8 cellular contexts compared by ENCODE assay signal in the genomic region with DNA sequence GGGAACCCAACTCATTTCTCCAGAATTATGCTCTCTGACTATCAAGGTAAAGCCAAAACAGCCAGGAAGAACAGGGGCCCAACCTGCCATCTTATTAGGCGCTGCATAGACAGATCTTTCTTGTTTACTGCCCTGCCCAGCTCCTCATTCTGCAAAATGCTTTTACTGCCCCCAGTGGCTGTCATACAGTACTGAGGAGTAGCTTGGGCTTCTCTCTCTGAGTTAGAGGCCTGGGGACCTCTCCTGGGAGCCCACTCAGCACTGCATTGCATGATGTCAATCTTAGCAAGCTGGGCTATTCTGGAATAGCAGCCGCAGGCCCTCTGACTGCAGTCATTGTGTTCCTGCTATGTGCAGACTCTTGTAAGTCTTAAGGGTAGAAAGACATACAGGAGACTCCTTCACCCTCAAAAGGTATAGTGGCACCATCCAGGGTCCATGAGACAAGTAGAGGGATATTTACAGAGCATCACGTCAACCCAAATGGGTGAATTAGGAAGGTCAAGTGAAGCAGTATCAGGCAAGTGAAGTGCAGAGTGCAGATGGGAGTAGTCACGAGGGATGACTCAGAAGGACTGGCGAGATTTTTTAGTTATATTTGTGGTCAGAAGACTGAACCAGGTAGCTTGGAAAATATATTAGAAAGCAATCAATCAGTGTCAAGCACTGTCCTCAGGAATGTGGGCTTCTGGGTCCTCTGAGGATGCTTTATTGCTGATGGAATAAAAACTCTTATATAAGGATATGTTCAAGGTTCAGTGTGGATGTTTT.
A peak's percentile ranks its signal among the peaks of the same experiment; 100 is the strongest.
DNase-seq lines count a peak whose midpoint lies in the region; ATAC-seq, FAIRE-seq and TF ChIP-seq lines count a peak whose summit lies in the region.

No MANE protein-coding gene starts in this region.

- H3K4me1 ChIP-seq in OCI-LY7 (ENCODE audit: insufficient read depth, low read length, poor library complexity, severe bottlenecking) (no peaks in the 10 kb centered on the region), iPS DF 6.9 (ENCODE audit: control insufficient read depth, insufficient read depth, low read length) (no peaks in the 10 kb centered on the region)

- peak; percentile 29 for TF ChIP-seq CTCF in D721Med (IDR thresholded peaks at IDR 0.05; ENCODE audit: insufficient read depth, missing control alignments)
- peak; percentile 68 for TF ChIP-seq CTCF in OCI-LY7 (conservative IDR thresholded peaks at IDR 0.05; ENCODE audit: low read length)

- H4K20me1 ChIP-seq in OCI-LY7 (ENCODE audit: insufficient read depth, low read length), result no peaks in the 10 kb centered on the region

- H3K27me3 Mint-ChIP-seq in activated CD4-positive, alpha-beta T cell treated with anti-CD3 and anti-CD28 coated beads, Interleukin-2, amount 10 ng/mL, durations not matched to agents 7 days and 5 days, result peaks cover 6% of the 10 kb centered on the region

- WGBS in iPS DF 6.9 (ENCODE audit: insufficient coverage, insufficient read length), result no CpG with 5 or more reads among the region's 5 CpGs

- POLR2A ChIA-PET in OCI-LY7 (lab: Charles Lee), result no interaction called here
- POLR2A ChIA-PET in activated CD4-positive, alpha-beta T cell treated with anti-CD3 and anti-CD28 coated beads, Interleukin-2, amount 10 ng/mL, durations not matched to agents 7 days and 5 days (lab: Charles Lee), result no interaction called here

- no peaks in the 10 kb centered on the region for H3K4me1 Mint-ChIP-seq in activated CD4-positive, alpha-beta T cell treated with anti-CD3 and anti-CD28 coated beads, Interleukin-2, amount 10 ng/mL, durations not matched to agents 7 days and 5 days

- CTCF ChIA-PET in OCI-LY7 (lab: Charles Lee; ENCODE audit: unreplicated experiment), result no interaction called here
- CTCF ChIA-PET in activated CD4-positive, alpha-beta T cell treated with anti-CD3 and anti-CD28 coated beads, Interleukin-2, amount 10 ng/mL, durations not matched to agents 7 days and 5 days (lab: Charles Lee), result no interaction called here

- H3K27ac ChIP-seq in OCI-LY7 (ENCODE audit: low read depth, low read length, poor library complexity, severe bottlenecking) (no peak overlapping the region), iPS DF 6.9 (ENCODE audit: low read length) (no peak overlapping the region)

- H3K9me3 ChIP-seq in OCI-LY7 (ENCODE audit: low read length) (no peaks in the 10 kb centered on the region), iPS DF 6.9 (ENCODE audit: control insufficient read depth, insufficient read depth, low read length) (no peaks in the 10 kb centered on the region)

- no peaks in the 10 kb centered on the region for H3K9me2 ChIP-seq in OCI-LY7 (ENCODE audit: insufficient read depth, low read length)

- no peak overlapping the region for H3K4me3 ChIP-seq in H7 (ENCODE audit: insufficient read depth, low read depth, low read length)
- H3K4me3 ChIP-seq in OCI-LY7 (ENCODE audit: low read depth, low read length, poor library complexity, severe bottlenecking), result no peak overlapping the region
- H3K4me3 ChIP-seq in iPS DF 6.9 (ENCODE audit: low read length), result no peak overlapping the region

- no peak overlapping the region for H3K4me3 Mint-ChIP-seq in activated CD4-positive, alpha-beta T cell treated with anti-CD3 and anti-CD28 coated beads, Interleukin-2, amount 10 ng/mL, durations not matched to agents 7 days and 5 days

- H3K27ac Mint-ChIP-seq in activated CD4-positive, alpha-beta T cell treated with anti-CD3 and anti-CD28 coated beads, Interleukin-2, amount 10 ng/mL, durations not matched to agents 7 days and 5 days, result no peak overlapping the region

- no peak overlapping the region for H2AFZ ChIP-seq in OCI-LY7 (ENCODE audit: low read length)

- intact Hi-C loops in OCI-LY7 (cut with micrococcal nuclease; ENCODE audit: unreplicated experiment), result no loop called here
- intact Hi-C loops in left colon (cut with DNase I, micrococcal nuclease), result no loop called here

- no peaks in the 10 kb centered on the region for H3K36me3 Mint-ChIP-seq in activated CD4-positive, alpha-beta T cell treated with anti-CD3 and anti-CD28 coated beads, Interleukin-2, amount 10 ng/mL, durations not matched to agents 7 days and 5 days (ENCODE audit: low read depth)

- H3K4me2 ChIP-seq in OCI-LY7 (ENCODE audit: low read length), result no peak overlapping the region

- no peak for ATAC-seq in HG02763 (IDR thresholded peaks at IDR 0.05; ENCODE audit: unreplicated experiment)
- no peak for ATAC-seq in left colon

- no peak for FAIRE-seq in D721Med (lab: Jason Lieb, UNC)

- no TSS peak for BruUV-seq in OCI-LY7 (replicated peaks; lab: Mats Ljungman, UMichigan)

- no peaks in the 10 kb centered on the region for H3K36me3 ChIP-seq in H7 (replicated peaks; ENCODE audit: control insufficient read depth, insufficient read depth, low read length)
- no peaks in the 10 kb centered on the region for H3K36me3 ChIP-seq in OCI-LY7 (ENCODE audit: insufficient read depth, low read length)
- H3K36me3 ChIP-seq in iPS DF 6.9 (ENCODE audit: control insufficient read depth, insufficient read depth, low read length), result no peaks in the 10 kb centered on the region

- H3K27me3 ChIP-seq in H7 (ENCODE audit: control insufficient read depth, insufficient read depth, low read length), result no peaks in the 10 kb centered on the region
- H3K27me3 ChIP-seq in iPS DF 6.9 (ENCODE audit: control insufficient read depth, insufficient read depth, low read length), result no peaks in the 10 kb centered on the region

- DNase-seq in D721Med (ENCODE audit: insufficient read length, low spot score) (no peak), H7 (peak; percentile 51), OCI-LY7 (ENCODE audit: low spot score) (peak; percentile 8), iPS DF 6.9 (ENCODE audit: low read depth, low spot score) (peak; percentile 35), left colon (no peak), dermis blood vessel endothelial cell (no peak)
- no peak for DNase-seq in activated CD4-positive, alpha-beta T cell treated with anti-CD3 and anti-CD28 coated beads, Interleukin-2, amount 10 ng/mL, durations not matched to agents 7 days and 5 days

- no peaks in the 10 kb centered on the region for H3K9me3 Mint-ChIP-seq in activated CD4-positive, alpha-beta T cell treated with anti-CD3 and anti-CD28 coated beads, Interleukin-2, amount 10 ng/mL, durations not matched to agents 7 days and 5 days

- H3K79me2 ChIP-seq in OCI-LY7 (ENCODE audit: insufficient read depth, low read depth, low read length), result no peaks in the 10 kb centered on the region

Comparison
In these comparisons a context has a peak if more than half of its experiments do, and no peak if none do; other contexts are left out.
1. DNase-seq: peak in H7 (single experiment), OCI-LY7 (single experiment) and iPS DF 6.9 (single experiment); none in D721Med (single experiment), left colon (0 of 2), dermis blood vessel endothelial cell (single experiment) and activated CD4-positive, alpha-beta T cell treated with anti-CD3 and anti-CD28 coated beads, Interleukin-2, amount 10 ng/mL, durations not matched to agents 7 days and 5 days (single experiment).